Comparison of ENCODE assay signal across 8 cellular contexts in genomic region chr2:175251425-175252041, GRCh38.
A peak's percentile ranks its signal among the peaks of the same experiment; 100 is the strongest.
DNase-seq lines count a peak whose midpoint lies in the region; ATAC-seq, FAIRE-seq and TF ChIP-seq lines count a peak whose summit lies in the region.

No MANE protein-coding gene starts in this region.

- no peak overlapping the region for H3K27ac ChIP-seq in right atrium auricular region
- H3K27ac ChIP-seq in kidney (ENCODE audit: low read depth in 2 of 2, low read length in 2 of 2), result no peak overlapping the region

- FAIRE-seq in kidney (lab: Jason Lieb, UNC), result peak; percentile 23

- no peaks in the 10 kb centered on the region for H3K27me3 ChIP-seq in right atrium auricular region

- H3K36me3 ChIP-seq in right atrium auricular region (no peaks in the 10 kb centered on the region), kidney (ENCODE audit: control insufficient read depth in 1 of 2, insufficient read depth in 2 of 2, low read length in 2 of 2) (no peaks in the 10 kb centered on the region)

- H3K4me1 ChIP-seq in right atrium auricular region (no peaks in the 10 kb centered on the region), kidney (ENCODE audit: control insufficient read depth in 1 of 2, insufficient read depth in 1 of 2, low read depth in 1 of 2, low read length in 2 of 2) (no peaks in the 10 kb centered on the region)

- H3K4me3 ChIP-seq in right atrium auricular region (no peak overlapping the region), kidney (ENCODE audit: low read length in 2 of 2) (no peak overlapping the region)

- DNase-seq in right atrium auricular region (ENCODE audit: low spot score), result no peak
- DNase-seq in Right ventricle myocardium inferior (ENCODE audit: missing footprints), result no peak
- peak; percentile 41 for DNase-seq in NCI-H1105 treated with DMSO at 0.1 percent for 48 hours (lab: John Stamatoyannopoulos, UW)
- DNase-seq in amniotic epithelial cell (ENCODE audit: low read depth), result peak; percentile 37
- DNase-seq in kidney, result no peak
- no peak for DNase-seq in OCI-M2 (lab: John Stamatoyannopoulos, UW; ENCODE audit: unreplicated experiment)

- TF ChIP-seq CTCF in right atrium auricular region (IDR thresholded peaks at IDR 0.05), result peak; percentile 57 to 70
- peak; percentile 42 for TF ChIP-seq CTCF in kidney (IDR thresholded peaks at IDR 0.05; ENCODE audit: borderline replicate concordance, extremely low read depth, insufficient read depth)

- ATAC-seq in Right ventricle myocardium inferior, result no peak
- no peak for ATAC-seq in HG02798 (IDR thresholded peaks at IDR 0.05; ENCODE audit: poor library complexity, unreplicated experiment)
- ATAC-seq in HG03045 (IDR thresholded peaks at IDR 0.05; ENCODE audit: unreplicated experiment), result no peak

- intact Hi-C loops in Right ventricle myocardium inferior (cut with DNase I) (loop anchor here (10.0 kb wide), 1 partner anchor 843 kb away; the partner anchor contains the start of genes HOXD12 and HOXD13), kidney (cut with DNase I) (no loop called here)

- no peak overlapping the region for H3K9ac ChIP-seq in kidney (ENCODE audit: low read length in 2 of 2)

- H3K9me3 ChIP-seq in right atrium auricular region (no peaks in the 10 kb centered on the region), kidney (ENCODE audit: control insufficient read depth in 1 of 2, low read length in 2 of 2) (no peaks in the 10 kb centered on the region)

Comparison
In these comparisons a context has a peak if more than half of its experiments do, and no peak if none do; other contexts are left out.
1. DNase-seq: peak in NCI-H1105 treated with DMSO at 0.1 percent for 48 hours (single experiment) and amniotic epithelial cell (single experiment); none in right atrium auricular region (single experiment), Right ventricle myocardium inferior (single experiment), kidney (single experiment) and OCI-M2 (single experiment).